Comparison of ENCODE assay signal across 1 cellular context in the genomic region with DNA sequence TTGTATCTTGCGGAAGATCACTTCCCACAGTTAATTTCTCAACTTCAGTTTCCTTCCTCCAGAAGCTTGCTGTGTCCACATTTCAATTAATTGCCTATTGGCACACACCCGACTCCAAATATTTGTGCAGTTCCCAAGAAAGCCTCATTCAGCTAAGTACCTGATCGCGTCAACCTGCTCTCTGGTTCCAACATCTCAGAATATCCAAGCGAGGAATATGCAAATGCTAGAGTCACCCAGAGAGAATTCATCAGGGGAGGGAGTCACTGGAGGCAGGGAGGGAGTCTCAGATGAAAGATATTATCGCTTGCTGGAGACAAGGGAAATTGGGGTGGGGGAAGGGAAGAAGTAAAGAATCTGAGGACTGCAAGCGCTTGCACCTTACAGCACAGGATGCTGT.
A peak's percentile ranks its signal among the peaks of the same experiment; 100 is the strongest.
TF ChIP-seq lines count a peak whose summit lies in the region.

No MANE protein-coding gene starts in this region.

TF ChIP-seq in K562, 482 proteins besides CTCF, POLR2A, EP300 and RAD21 (continued from another document and continues in another):
- peak in 1 of 2 experiments; percentile 67; a peak in 1 of 4 replicates for TF ChIP-seq RCOR1 (IDR thresholded peaks at IDR 0.05; ENCODE audit: borderline replicate concordance in 1 of 2, low read depth in 2 of 2, low read length in 2 of 2)
- TF ChIP-seq, protein P1, sequence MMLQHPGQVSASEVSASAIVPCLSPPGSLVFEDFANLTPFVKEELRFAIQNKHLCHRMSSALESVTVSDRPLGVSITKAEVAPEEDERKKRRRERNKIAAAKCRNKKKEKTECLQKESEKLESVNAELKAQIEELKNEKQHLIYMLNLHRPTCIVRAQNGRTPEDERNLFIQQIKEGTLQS (IDR thresholded peaks at IDR 0.05): peak; percentile 13; the same call in 1 of the 2 replicates
- TF ChIP-seq, protein P1 (CRISPR knock-in tag; conservative IDR thresholded peaks at IDR 0.05): no peak
- TF ChIP-seq SMARCA4 (IDR thresholded peaks at IDR 0.05): peak; percentile 40; the same call in 1 of the 2 replicates
- 0 out of 2 replicates have a peak, but pooled peaks have one; percentile 34 for TF ChIP-seq FOSL1 (tag; conservative IDR thresholded peaks at IDR 0.05)
- no peak for TF ChIP-seq FIP1L1 (IDR thresholded peaks at IDR 0.05; ENCODE audit: low read depth, low read length, poor library complexity, severe bottlenecking)
- no peak for TF ChIP-seq KDM5B (IDR thresholded peaks at IDR 0.05; ENCODE audit: insufficient replicate concordance, low read depth, low read length)
- TF ChIP-seq DMBX1 (CRISPR knock-in tag; IDR thresholded peaks at IDR 0.05; ENCODE audit: borderline replicate concordance): no peak
- TF ChIP-seq MYNN (IDR thresholded peaks at IDR 0.05): no peak
- TF ChIP-seq MYNN (CRISPR knock-in tag; IDR thresholded peaks at IDR 0.05): no peak
- TF ChIP-seq, protein P2, sequence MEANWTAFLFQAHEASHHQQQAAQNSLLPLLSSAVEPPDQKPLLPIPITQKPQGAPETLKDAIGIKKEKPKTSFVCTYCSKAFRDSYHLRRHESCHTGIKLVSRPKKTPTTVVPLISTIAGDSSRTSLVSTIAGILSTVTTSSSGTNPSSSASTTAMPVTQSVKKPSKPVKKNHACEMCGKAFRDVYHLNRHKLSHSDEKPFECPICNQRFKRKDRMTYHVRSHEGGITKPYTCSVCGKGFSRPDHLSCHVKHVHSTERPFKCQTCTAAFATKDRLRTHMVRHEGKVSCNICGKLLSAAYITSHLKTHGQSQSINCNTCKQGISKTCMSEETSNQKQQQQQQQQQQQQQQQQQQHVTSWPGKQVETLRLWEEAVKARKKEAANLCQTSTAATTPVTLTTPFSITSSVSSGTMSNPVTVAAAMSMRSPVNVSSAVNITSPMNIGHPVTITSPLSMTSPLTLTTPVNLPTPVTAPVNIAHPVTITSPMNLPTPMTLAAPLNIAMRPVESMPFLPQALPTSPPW (CRISPR knock-in tag; IDR thresholded peaks at IDR 0.05): peak; percentile 65
- TF ChIP-seq ZNF431 (CRISPR knock-in tag; IDR thresholded peaks at IDR 0.05): no peak
- TF ChIP-seq SLC30A9 (CRISPR knock-in tag; IDR thresholded peaks at IDR 0.05): no peak
- TF ChIP-seq, protein P3, sequence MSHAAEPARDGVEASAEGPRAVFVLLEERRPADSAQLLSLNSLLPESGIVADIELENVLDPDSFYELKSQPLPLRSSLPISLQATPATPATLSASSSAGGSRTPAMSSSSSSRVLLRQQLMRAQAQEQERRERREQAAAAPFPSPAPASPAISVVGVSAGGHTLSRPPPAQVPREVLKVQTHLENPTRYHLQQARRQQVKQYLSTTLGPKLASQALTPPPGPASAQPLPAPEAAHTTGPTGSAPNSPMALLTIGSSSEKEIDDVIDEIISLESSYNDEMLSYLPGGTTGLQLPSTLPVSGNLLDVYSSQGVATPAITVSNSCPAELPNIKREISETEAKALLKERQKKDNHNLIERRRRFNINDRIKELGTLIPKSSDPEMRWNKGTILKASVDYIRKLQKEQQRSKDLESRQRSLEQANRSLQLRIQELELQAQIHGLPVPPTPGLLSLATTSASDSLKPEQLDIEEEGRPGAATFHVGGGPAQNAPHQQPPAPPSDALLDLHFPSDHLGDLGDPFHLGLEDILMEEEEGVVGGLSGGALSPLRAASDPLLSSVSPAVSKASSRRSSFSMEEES (CRISPR knock-in tag; IDR thresholded peaks at IDR 0.05): no peak
- no peak for TF ChIP-seq PPARD (CRISPR knock-in tag; IDR thresholded peaks at IDR 0.05)
- TF ChIP-seq NFE2 (IDR thresholded peaks at IDR 0.05; ENCODE audit: low read depth): no peak
- no peak for TF ChIP-seq KDM1A (IDR thresholded peaks at IDR 0.05)
- no peak for TF ChIP-seq NELFE (IDR thresholded peaks at IDR 0.05; ENCODE audit: insufficient read depth, insufficient read length)
- no peak for TF ChIP-seq ELF2 (CRISPR knock-in tag; IDR thresholded peaks at IDR 0.05)
- TF ChIP-seq, protein P4, sequence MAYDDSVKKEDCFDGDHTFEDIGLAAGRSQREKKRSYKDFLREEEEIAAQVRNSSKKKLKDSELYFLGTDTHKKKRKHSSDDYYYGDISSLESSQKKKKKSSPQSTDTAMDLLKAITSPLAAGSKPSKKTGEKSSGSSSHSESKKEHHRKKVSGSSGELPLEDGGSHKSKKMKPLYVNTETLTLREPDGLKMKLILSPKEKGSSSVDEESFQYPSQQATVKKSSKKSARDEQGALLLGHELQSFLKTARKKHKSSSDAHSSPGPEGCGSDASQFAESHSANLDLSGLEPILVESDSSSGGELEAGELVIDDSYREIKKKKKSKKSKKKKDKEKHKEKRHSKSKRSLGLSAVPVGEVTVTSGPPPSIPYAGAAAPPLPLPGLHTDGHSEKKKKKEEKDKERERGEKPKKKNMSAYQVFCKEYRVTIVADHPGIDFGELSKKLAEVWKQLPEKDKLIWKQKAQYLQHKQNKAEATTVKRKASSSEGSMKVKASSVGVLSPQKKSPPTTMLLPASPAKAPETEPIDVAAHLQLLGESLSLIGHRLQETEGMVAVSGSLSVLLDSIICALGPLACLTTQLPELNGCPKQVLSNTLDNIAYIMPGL (CRISPR knock-in tag; IDR thresholded peaks at IDR 0.05): no peak
- TF ChIP-seq ZNF3 (CRISPR knock-in tag; IDR thresholded peaks at IDR 0.05): no peak
- TF ChIP-seq MCM2 (IDR thresholded peaks at IDR 0.05; ENCODE audit: low read depth): no peak
- no peak for TF ChIP-seq PRMT5 (CRISPR knock-in tag; IDR thresholded peaks at IDR 0.05)
- TF ChIP-seq, protein P5, sequence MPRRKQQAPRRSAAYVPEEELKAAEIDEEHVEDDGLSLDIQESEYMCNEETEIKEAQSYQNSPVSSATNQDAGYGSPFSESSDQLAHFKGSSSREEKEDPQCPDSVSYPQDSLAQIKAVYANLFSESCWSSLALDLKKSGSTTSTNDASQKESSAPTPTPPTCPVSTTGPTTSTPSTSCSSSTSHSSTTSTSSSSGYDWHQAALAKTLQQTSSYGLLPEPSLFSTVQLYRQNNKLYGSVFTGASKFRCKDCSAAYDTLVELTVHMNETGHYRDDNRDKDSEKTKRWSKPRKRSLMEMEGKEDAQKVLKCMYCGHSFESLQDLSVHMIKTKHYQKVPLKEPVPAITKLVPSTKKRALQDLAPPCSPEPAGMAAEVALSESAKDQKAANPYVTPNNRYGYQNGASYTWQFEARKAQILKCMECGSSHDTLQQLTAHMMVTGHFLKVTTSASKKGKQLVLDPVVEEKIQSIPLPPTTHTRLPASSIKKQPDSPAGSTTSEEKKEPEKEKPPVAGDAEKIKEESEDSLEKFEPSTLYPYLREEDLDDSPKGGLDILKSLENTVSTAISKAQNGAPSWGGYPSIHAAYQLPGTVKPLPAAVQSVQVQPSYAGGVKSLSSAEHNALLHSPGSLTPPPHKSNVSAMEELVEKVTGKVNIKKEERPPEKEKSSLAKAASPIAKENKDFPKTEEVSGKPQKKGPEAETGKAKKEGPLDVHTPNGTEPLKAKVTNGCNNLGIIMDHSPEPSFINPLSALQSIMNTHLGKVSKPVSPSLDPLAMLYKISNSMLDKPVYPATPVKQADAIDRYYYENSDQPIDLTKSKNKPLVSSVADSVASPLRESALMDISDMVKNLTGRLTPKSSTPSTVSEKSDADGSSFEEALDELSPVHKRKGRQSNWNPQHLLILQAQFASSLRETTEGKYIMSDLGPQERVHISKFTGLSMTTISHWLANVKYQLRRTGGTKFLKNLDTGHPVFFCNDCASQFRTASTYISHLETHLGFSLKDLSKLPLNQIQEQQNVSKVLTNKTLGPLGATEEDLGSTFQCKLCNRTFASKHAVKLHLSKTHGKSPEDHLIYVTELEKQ (CRISPR knock-in tag; IDR thresholded peaks at IDR 0.05): no peak
- TF ChIP-seq GATA2 (CRISPR knock-in tag; IDR thresholded peaks at IDR 0.05): no peak
- TF ChIP-seq ZNF384 (IDR thresholded peaks at IDR 0.05; ENCODE audit: low read depth, low read length): no peak
- no peak for TF ChIP-seq ELF4 (CRISPR knock-in tag; IDR thresholded peaks at IDR 0.05)
- TF ChIP-seq, protein P6, sequence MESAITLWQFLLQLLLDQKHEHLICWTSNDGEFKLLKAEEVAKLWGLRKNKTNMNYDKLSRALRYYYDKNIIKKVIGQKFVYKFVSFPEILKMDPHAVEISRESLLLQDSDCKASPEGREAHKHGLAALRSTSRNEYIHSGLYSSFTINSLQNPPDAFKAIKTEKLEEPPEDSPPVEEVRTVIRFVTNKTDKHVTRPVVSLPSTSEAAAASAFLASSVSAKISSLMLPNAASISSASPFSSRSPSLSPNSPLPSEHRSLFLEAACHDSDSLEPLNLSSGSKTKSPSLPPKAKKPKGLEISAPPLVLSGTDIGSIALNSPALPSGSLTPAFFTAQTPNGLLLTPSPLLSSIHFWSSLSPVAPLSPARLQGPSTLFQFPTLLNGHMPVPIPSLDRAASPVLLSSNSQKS (CRISPR knock-in tag; IDR thresholded peaks at IDR 0.05): no peak
- TF ChIP-seq, protein P7, sequence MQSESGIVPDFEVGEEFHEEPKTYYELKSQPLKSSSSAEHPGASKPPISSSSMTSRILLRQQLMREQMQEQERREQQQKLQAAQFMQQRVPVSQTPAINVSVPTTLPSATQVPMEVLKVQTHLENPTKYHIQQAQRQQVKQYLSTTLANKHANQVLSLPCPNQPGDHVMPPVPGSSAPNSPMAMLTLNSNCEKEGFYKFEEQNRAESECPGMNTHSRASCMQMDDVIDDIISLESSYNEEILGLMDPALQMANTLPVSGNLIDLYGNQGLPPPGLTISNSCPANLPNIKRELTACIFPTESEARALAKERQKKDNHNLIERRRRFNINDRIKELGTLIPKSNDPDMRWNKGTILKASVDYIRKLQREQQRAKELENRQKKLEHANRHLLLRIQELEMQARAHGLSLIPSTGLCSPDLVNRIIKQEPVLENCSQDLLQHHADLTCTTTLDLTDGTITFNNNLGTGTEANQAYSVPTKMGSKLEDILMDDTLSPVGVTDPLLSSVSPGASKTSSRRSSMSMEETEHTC (IDR thresholded peaks at IDR 0.05): no peak
- no peak for TF ChIP-seq CEBPG (CRISPR knock-in tag; IDR thresholded peaks at IDR 0.05)
- 0 out of 4 replicates have a peak, but pooled peaks of 1 of the 2 experiments have one; percentile 21 for TF ChIP-seq CEBPG (tag; conservative IDR thresholded peaks at IDR 0.05 in 1 of 2, IDR thresholded peaks at IDR 0.05 in 1 of 2)
- TF ChIP-seq HMG20B (CRISPR knock-in tag; IDR thresholded peaks at IDR 0.05): no peak
- no peak for TF ChIP-seq HNRNPLL (IDR thresholded peaks at IDR 0.05; ENCODE audit: low read depth, low read length, poor library complexity, severe bottlenecking)
- TF ChIP-seq ETV5 (CRISPR knock-in tag; IDR thresholded peaks at IDR 0.05; ENCODE audit: low read depth): no peak
- TF ChIP-seq, protein P8, sequence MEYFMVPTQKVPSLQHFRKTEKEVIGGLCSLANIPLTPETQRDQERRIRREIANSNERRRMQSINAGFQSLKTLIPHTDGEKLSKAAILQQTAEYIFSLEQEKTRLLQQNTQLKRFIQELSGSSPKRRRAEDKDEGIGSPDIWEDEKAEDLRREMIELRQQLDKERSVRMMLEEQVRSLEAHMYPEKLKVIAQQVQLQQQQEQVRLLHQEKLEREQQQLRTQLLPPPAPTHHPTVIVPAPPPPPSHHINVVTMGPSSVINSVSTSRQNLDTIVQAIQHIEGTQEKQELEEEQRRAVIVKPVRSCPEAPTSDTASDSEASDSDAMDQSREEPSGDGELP (CRISPR knock-in tag; IDR thresholded peaks at IDR 0.05; ENCODE audit: borderline replicate concordance): no peak
- TF ChIP-seq, protein P9, sequence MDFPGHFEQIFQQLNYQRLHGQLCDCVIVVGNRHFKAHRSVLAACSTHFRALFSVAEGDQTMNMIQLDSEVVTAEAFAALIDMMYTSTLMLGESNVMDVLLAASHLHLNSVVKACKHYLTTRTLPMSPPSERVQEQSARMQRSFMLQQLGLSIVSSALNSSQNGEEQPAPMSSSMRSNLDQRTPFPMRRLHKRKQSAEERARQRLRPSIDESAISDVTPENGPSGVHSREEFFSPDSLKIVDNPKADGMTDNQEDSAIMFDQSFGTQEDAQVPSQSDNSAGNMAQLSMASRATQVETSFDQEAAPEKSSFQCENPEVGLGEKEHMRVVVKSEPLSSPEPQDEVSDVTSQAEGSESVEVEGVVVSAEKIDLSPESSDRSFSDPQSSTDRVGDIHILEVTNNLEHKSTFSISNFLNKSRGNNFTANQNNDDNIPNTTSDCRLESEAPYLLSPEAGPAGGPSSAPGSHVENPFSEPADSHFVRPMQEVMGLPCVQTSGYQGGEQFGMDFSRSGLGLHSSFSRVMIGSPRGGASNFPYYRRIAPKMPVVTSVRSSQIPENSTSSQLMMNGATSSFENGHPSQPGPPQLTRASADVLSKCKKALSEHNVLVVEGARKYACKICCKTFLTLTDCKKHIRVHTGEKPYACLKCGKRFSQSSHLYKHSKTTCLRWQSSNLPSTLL (IDR thresholded peaks at IDR 0.05): no peak
- TF ChIP-seq PTRF (tag; IDR thresholded peaks at IDR 0.05): no peak
- TF ChIP-seq TARDBP (IDR thresholded peaks at IDR 0.05): no peak
- TF ChIP-seq XRCC4 (IDR thresholded peaks at IDR 0.05; ENCODE audit: extremely low read depth, insufficient read depth, insufficient read length): no peak
- TF ChIP-seq, protein P10, sequence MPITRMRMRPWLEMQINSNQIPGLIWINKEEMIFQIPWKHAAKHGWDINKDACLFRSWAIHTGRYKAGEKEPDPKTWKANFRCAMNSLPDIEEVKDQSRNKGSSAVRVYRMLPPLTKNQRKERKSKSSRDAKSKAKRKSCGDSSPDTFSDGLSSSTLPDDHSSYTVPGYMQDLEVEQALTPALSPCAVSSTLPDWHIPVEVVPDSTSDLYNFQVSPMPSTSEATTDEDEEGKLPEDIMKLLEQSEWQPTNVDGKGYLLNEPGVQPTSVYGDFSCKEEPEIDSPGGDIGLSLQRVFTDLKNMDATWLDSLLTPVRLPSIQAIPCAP (CRISPR knock-in tag; IDR thresholded peaks at IDR 0.05; ENCODE audit: borderline replicate concordance): no peak
- TF ChIP-seq NCOA2 (IDR thresholded peaks at IDR 0.05; ENCODE audit: partially characterized antibody in 2 of 2): no peak
- peak; percentile 82 for TF ChIP-seq ZNF134 (CRISPR knock-in tag; conservative IDR thresholded peaks at IDR 0.05)
- TF ChIP-seq TAF15 (IDR thresholded peaks at IDR 0.05; ENCODE audit: low read depth, low read length): no peak
- no peak for TF ChIP-seq ADNP (tag; IDR thresholded peaks at IDR 0.05)
- TF ChIP-seq ZNF699 (CRISPR knock-in tag; IDR thresholded peaks at IDR 0.05; ENCODE audit: insufficient replicate concordance): no peak
- TF ChIP-seq CBFB (CRISPR knock-in tag; IDR thresholded peaks at IDR 0.05): no peak
- no peak for TF ChIP-seq BCOR (IDR thresholded peaks at IDR 0.05)
- no peak for TF ChIP-seq WHSC1 (IDR thresholded peaks at IDR 0.05; ENCODE audit: low read length)
- TF ChIP-seq KDM2B (CRISPR knock-in tag; IDR thresholded peaks at IDR 0.05): no peak
- TF ChIP-seq ZNF12 (CRISPR knock-in tag; IDR thresholded peaks at IDR 0.05): no peak
- TF ChIP-seq HDAC3 (IDR thresholded peaks at IDR 0.05; ENCODE audit: borderline replicate concordance, partially characterized antibody): no peak
- TF ChIP-seq TCF7L2 (IDR thresholded peaks at IDR 0.05; ENCODE audit: low read depth, low read length): no peak
- no peak for TF ChIP-seq ZNF444 (CRISPR knock-in tag; IDR thresholded peaks at IDR 0.05)
- TF ChIP-seq, protein P11, sequence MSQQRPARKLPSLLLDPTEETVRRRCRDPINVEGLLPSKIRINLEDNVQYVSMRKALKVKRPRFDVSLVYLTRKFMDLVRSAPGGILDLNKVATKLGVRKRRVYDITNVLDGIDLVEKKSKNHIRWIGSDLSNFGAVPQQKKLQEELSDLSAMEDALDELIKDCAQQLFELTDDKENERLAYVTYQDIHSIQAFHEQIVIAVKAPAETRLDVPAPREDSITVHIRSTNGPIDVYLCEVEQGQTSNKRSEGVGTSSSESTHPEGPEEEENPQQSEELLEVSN (IDR thresholded peaks at IDR 0.05; ENCODE audit: borderline replicate concordance in 1 of 2, extremely low read depth in 1 of 2, insufficient read depth in 1 of 2, insufficient read length in 1 of 2, low read depth in 1 of 2, low read length in 1 of 2, poor library complexity in 1 of 2, severe bottlenecking in 1 of 2): no peak
